In genomic region chr15:56052389-56053045, GRCh38 we compare ENCODE assay signal across 8 cellular contexts. TPM values are rescaled to one million over a fixed set of nuclear protein-coding genes. Genes with fewer than 3 reads are reported as not detected.
DNase-seq lines count a peak whose midpoint lies in the region; ATAC-seq and TF ChIP-seq lines count a peak whose summit lies in the region.

No MANE protein-coding gene starts in this region.

- ATAC-seq in GM19463 (IDR thresholded peaks at IDR 0.05; ENCODE audit: unreplicated experiment) = peak; percentile 66
- no peak for ATAC-seq in left colon

- peaks cover 4% of the 10 kb centered on the region for H3K4me1 ChIP-seq in adipocyte (ENCODE audit: control insufficient read depth, insufficient read depth, low read length)
- H3K4me1 ChIP-seq in right atrium auricular region = no peaks in the 10 kb centered on the region
- no peaks in the 10 kb centered on the region for H3K4me1 ChIP-seq in effector memory CD4-positive, alpha-beta T cell (ENCODE audit: control insufficient read depth, insufficient read depth, low read length, poor library complexity, severe bottlenecking)

- peak; percentile 62 to 85 for TF ChIP-seq CTCF in right atrium auricular region (IDR thresholded peaks at IDR 0.05)

- H3K4me3 ChIP-seq in adipocyte (ENCODE audit: low read length) = no peak overlapping the region
- no peak overlapping the region for H3K4me3 ChIP-seq in right atrium auricular region
- no peak overlapping the region for H3K4me3 ChIP-seq in effector memory CD4-positive, alpha-beta T cell (ENCODE audit: insufficient read depth, low read depth, low read length, poor library complexity, severe bottlenecking)

- H3K27me3 ChIP-seq in adipocyte (replicated peaks; ENCODE audit: control insufficient read depth, insufficient read depth, low read length) = no peaks in the 10 kb centered on the region
- H3K27me3 ChIP-seq in right atrium auricular region = no peaks in the 10 kb centered on the region
- no peaks in the 10 kb centered on the region for H3K27me3 ChIP-seq in effector memory CD4-positive, alpha-beta T cell (replicated peaks; ENCODE audit: control insufficient read depth, insufficient read depth, low read length, poor library complexity, severe bottlenecking)

- no peak overlapping the region for H3K27ac ChIP-seq in right atrium auricular region
- no peak overlapping the region for H3K27ac ChIP-seq in effector memory CD4-positive, alpha-beta T cell (ENCODE audit: insufficient read depth, low read length, poor library complexity, severe bottlenecking)

- no peak overlapping the region for H3K9ac ChIP-seq in adipocyte (ENCODE audit: low read length)

- no peaks in the 10 kb centered on the region for H3K36me3 ChIP-seq in adipocyte (ENCODE audit: control insufficient read depth, insufficient read depth, low read length, severe bottlenecking)
- no peaks in the 10 kb centered on the region for H3K36me3 ChIP-seq in right atrium auricular region
- H3K36me3 ChIP-seq in effector memory CD4-positive, alpha-beta T cell (ENCODE audit: control insufficient read depth, insufficient read depth, low read length) = no peaks in the 10 kb centered on the region

- intact Hi-C loops in left colon (cut with DNase I, micrococcal nuclease) = no loop called here

- DNase-seq in DMS53 treated with DMSO at 0.1 percent for 48 hours (lab: John Stamatoyannopoulos, UW; ENCODE audit: unreplicated experiment) (peak; percentile 16), NCI-H1436 treated with DMSO at 0.1 percent for 48 hours (lab: John Stamatoyannopoulos, UW) (peak; percentile 9), adipocyte (ENCODE audit: low read depth) (peak; percentile 89), right atrium auricular region (ENCODE audit: low spot score) (no peak), smooth muscle cell of the brain vasculature (ENCODE audit: low read depth, low spot score) (peak; percentile 9), left colon (no peak)
- no peak for DNase-seq in effector memory CD4-positive, alpha-beta T cell

- no peaks in the 10 kb centered on the region for H3K9me3 ChIP-seq in adipocyte (ENCODE audit: control insufficient read depth, low read length)
- H3K9me3 ChIP-seq in right atrium auricular region = no peaks in the 10 kb centered on the region
- H3K9me3 ChIP-seq in effector memory CD4-positive, alpha-beta T cell (ENCODE audit: control insufficient read depth, low read length) = no peaks in the 10 kb centered on the region

RNA-seq across cellular contexts. Expression of gene NEDD4, which starts 59.1 kb away (rescaled TPM):
- 10 to 100 TPM in 1 of 2 donors, 1 to 10 TPM in 1; 7.2 to 10.0 TPM for total RNA-seq in right atrium auricular region
- total RNA-seq in left colon = 10 to 100 TPM; 10.4 to 13.4 TPM

Comparison
In these comparisons a context has a peak if more than half of its experiments do, and no peak if none do; other contexts are left out.
1. DNase-seq: peak in DMS53 treated with DMSO at 0.1 percent for 48 hours (single experiment), NCI-H1436 treated with DMSO at 0.1 percent for 48 hours (single experiment), adipocyte (single experiment) and smooth muscle cell of the brain vasculature (single experiment); none in right atrium auricular region (single experiment), effector memory CD4-positive, alpha-beta T cell (0 of 3) and left colon (0 of 2).